9 cellular contexts compared by ENCODE assay signal in genomic region chr1:78491311-78492071, GRCh38. TPM values are rescaled to one million over a fixed set of nuclear protein-coding genes. Genes with fewer than 3 reads are reported as not detected.
A peak's percentile ranks its signal among the peaks of the same experiment; 100 is the strongest.
DNase-seq lines count a peak whose midpoint lies in the region; ATAC-seq and TF ChIP-seq lines count a peak whose summit lies in the region.
"Had no signal": no experiment of that assay in that cellular context is flagged by ENCODE, and none has a peak within 500 bp of the region (broad histone marks: within the 10 kb centered on the region; RNA-seq: fewer than 3 reads in every experiment).

No MANE protein-coding gene starts in this region.

- DNase-seq in HFFc6: peak; percentile 79
- peak; percentile 69 for DNase-seq in amniotic stem cell (lab: John Stamatoyannopoulos, UW)
- no peak for DNase-seq in stimulated activated effector memory CD8-positive, alpha-beta T cell treated with anti-CD3 and anti-CD28 coated beads, Interleukin-12 subunit alpha, Interleukin-12 subunit beta, amount 100 ng/mL, for 72 hours (ENCODE audit: low spot score in 2 of 2)
- DNase-seq in SJCRH30: no peak
- no peak for DNase-seq in activated effector memory CD4-positive, alpha-beta T cell treated with Interleukin-2 at 50 U/mL for 16 hours
- DNase-seq in activated CD8-positive, alpha-beta T cell treated with anti-CD3 and anti-CD28 coated beads, Interleukin-2, amount 10 ng/mL, durations not matched to agents 7 days and 5 days: no peak

- H3K9me3 ChIP-seq in iPS-18c (ENCODE audit: control insufficient read depth, insufficient read depth, low read length): no peaks in the 10 kb centered on the region
- no peaks in the 10 kb centered on the region for H3K9me3 ChIP-seq in SJCRH30 (replicated peaks)

- ATAC-seq in stimulated activated effector memory CD8-positive, alpha-beta T cell treated with anti-CD3 and anti-CD28 coated beads, Interleukin-12 subunit alpha, Interleukin-12 subunit beta, amount 100 ng/mL, for 72 hours: peak; percentile 28
- no peak for ATAC-seq in HG02610 (IDR thresholded peaks at IDR 0.05; ENCODE audit: unreplicated experiment)
- no peak for ATAC-seq in activated CD8-positive, alpha-beta T cell treated with anti-CD3 and anti-CD28 coated beads, Interleukin-2, amount 10 ng/mL, durations not matched to agents 7 days and 5 days

- peaks cover 58% of the 10 kb centered on the region for H3K4me1 Mint-ChIP-seq in HFFc6 (ENCODE audit: low read depth)
- no peaks in the 10 kb centered on the region for H3K4me1 Mint-ChIP-seq in stimulated activated effector memory CD8-positive, alpha-beta T cell treated with anti-CD3 and anti-CD28 coated beads, Interleukin-12 subunit alpha, Interleukin-12 subunit beta, amount 100 ng/mL, for 72 hours
- H3K4me1 Mint-ChIP-seq in activated CD8-positive, alpha-beta T cell treated with anti-CD3 and anti-CD28 coated beads, Interleukin-2, amount 10 ng/mL, durations not matched to agents 7 days and 5 days (ENCODE audit: low read depth): no peaks in the 10 kb centered on the region

- H3K27ac ChIP-seq in SJCRH30: no peak overlapping the region

- H3K36me3 Mint-ChIP-seq in HFFc6 (ENCODE audit: low read depth): peaks cover 35% of the 10 kb centered on the region
- H3K36me3 Mint-ChIP-seq in stimulated activated effector memory CD8-positive, alpha-beta T cell treated with anti-CD3 and anti-CD28 coated beads, Interleukin-12 subunit alpha, Interleukin-12 subunit beta, amount 100 ng/mL, for 72 hours: no peaks in the 10 kb centered on the region
- no peaks in the 10 kb centered on the region for H3K36me3 Mint-ChIP-seq in activated CD8-positive, alpha-beta T cell treated with anti-CD3 and anti-CD28 coated beads, Interleukin-2, amount 10 ng/mL, durations not matched to agents 7 days and 5 days (ENCODE audit: low read depth)
- H3K36me3 Mint-ChIP-seq: activated naive CD8-positive, alpha-beta T cell had no signal

- CTCF ChIA-PET in activated CD8-positive, alpha-beta T cell treated with anti-CD3 and anti-CD28 coated beads, Interleukin-2, amount 10 ng/mL, durations not matched to agents 7 days and 5 days (lab: Charles Lee): no interaction called here

- POLR2A ChIA-PET in activated CD8-positive, alpha-beta T cell treated with anti-CD3 and anti-CD28 coated beads, Interleukin-2, amount 10 ng/mL, durations not matched to agents 7 days and 5 days (lab: Charles Lee): no interaction called here

- TF ChIP-seq CTCF in HFFc6 (IDR thresholded peaks at IDR 0.05): no peak

- no peaks in the 10 kb centered on the region; the same call in 1 of the 2 replicates for H3K9me3 Mint-ChIP-seq in HFFc6
- no peaks in the 10 kb centered on the region for H3K9me3 Mint-ChIP-seq in stimulated activated effector memory CD8-positive, alpha-beta T cell treated with anti-CD3 and anti-CD28 coated beads, Interleukin-12 subunit alpha, Interleukin-12 subunit beta, amount 100 ng/mL, for 72 hours
- no peaks in the 10 kb centered on the region for H3K9me3 Mint-ChIP-seq in activated CD8-positive, alpha-beta T cell treated with anti-CD3 and anti-CD28 coated beads, Interleukin-2, amount 10 ng/mL, durations not matched to agents 7 days and 5 days (ENCODE audit: insufficient read depth)

- H3K4me3 Mint-ChIP-seq in HFFc6: peak overlapping the region; percentile 95
- H3K4me3 Mint-ChIP-seq in stimulated activated effector memory CD8-positive, alpha-beta T cell treated with anti-CD3 and anti-CD28 coated beads, Interleukin-12 subunit alpha, Interleukin-12 subunit beta, amount 100 ng/mL, for 72 hours: no peak overlapping the region
- no peak overlapping the region for H3K4me3 Mint-ChIP-seq in activated CD8-positive, alpha-beta T cell treated with anti-CD3 and anti-CD28 coated beads, Interleukin-2, amount 10 ng/mL, durations not matched to agents 7 days and 5 days
- H3K4me3 Mint-ChIP-seq: activated naive CD8-positive, alpha-beta T cell had no signal

- H3K36me3 ChIP-seq in SJCRH30: no peaks in the 10 kb centered on the region

- peak overlapping the region; percentile 86 for H3K27ac Mint-ChIP-seq in HFFc6
- no peak overlapping the region for H3K27ac Mint-ChIP-seq in stimulated activated effector memory CD8-positive, alpha-beta T cell treated with anti-CD3 and anti-CD28 coated beads, Interleukin-12 subunit alpha, Interleukin-12 subunit beta, amount 100 ng/mL, for 72 hours
- no peak overlapping the region for H3K27ac Mint-ChIP-seq in activated CD8-positive, alpha-beta T cell treated with anti-CD3 and anti-CD28 coated beads, Interleukin-2, amount 10 ng/mL, durations not matched to agents 7 days and 5 days
- H3K27ac Mint-ChIP-seq: activated naive CD8-positive, alpha-beta T cell had no signal

- H3K27me3 Mint-ChIP-seq in HFFc6 (ENCODE audit: insufficient read depth): no peaks in the 10 kb centered on the region
- peaks cover 33% of the 10 kb centered on the region for H3K27me3 Mint-ChIP-seq in activated CD8-positive, alpha-beta T cell treated with anti-CD3 and anti-CD28 coated beads, Interleukin-2, amount 10 ng/mL, durations not matched to agents 7 days and 5 days (ENCODE audit: low read depth)

- H3K4me1 ChIP-seq in SJCRH30: no peaks in the 10 kb centered on the region

- H3K27me3 ChIP-seq in SJCRH30: no peaks in the 10 kb centered on the region

- H3K4me3 ChIP-seq in iPS-18c (ENCODE audit: insufficient read depth, low read depth, low read length): peak overlapping the region; percentile 60
- H3K4me3 ChIP-seq in SJCRH30: no peak overlapping the region

RNA-seq across cellular contexts. Expression of gene PTGFR, which starts 0.7 kb away (rescaled TPM):
- 10 to 100 TPM; 11.2 to 20.3 (median 17.1) TPM for total RNA-seq in HFFc6 (2021; fragmentation: NEBNext Ultra II Directional; extraction: Animal tissue kit (Norgen Biotek cat#: 25700))
- not detected in 2 replicates for total RNA-seq in SJCRH30 (2014; rRNA removed; shearing (Covaris generic))
- total RNA-seq in activated CD8-positive, alpha-beta T cell treated with anti-CD3 and anti-CD28 coated beads, Interleukin-2, amount 10 ng/mL, durations not matched to agents 7 days and 5 days: not detected

Comparison
In these comparisons a context has a peak if more than half of its experiments do, and no peak if none do; other contexts are left out.
1. DNase-seq: peak in HFFc6 (single experiment) and amniotic stem cell (single experiment); none in stimulated activated effector memory CD8-positive, alpha-beta T cell treated with anti-CD3 and anti-CD28 coated beads, Interleukin-12 subunit alpha, Interleukin-12 subunit beta, amount 100 ng/mL, for 72 hours (0 of 2), SJCRH30 (0 of 2), activated effector memory CD4-positive, alpha-beta T cell treated with Interleukin-2 at 50 U/mL for 16 hours (single experiment) and activated CD8-positive, alpha-beta T cell treated with anti-CD3 and anti-CD28 coated beads, Interleukin-2, amount 10 ng/mL, durations not matched to agents 7 days and 5 days (single experiment).
2. RNA of gene PTGFR, which starts 0.7 kb away (total RNA-seq): 11.2 to 20.3 TPM in HFFc6; not detected in SJCRH30 and not detected in activated CD8-positive, alpha-beta T cell treated with anti-CD3 and anti-CD28 coated beads, Interleukin-2, amount 10 ng/mL, durations not matched to agents 7 days and 5 days; every median in the first group is over 10 times any median in the second.